8 cellular contexts compared by ENCODE assay signal in genomic region chr16:31105677-31106213, GRCh38. TPM values are rescaled to one million over a fixed set of nuclear protein-coding genes. Genes with fewer than 3 reads are reported as not detected.
DNase-seq lines count a peak whose midpoint lies in the region; ATAC-seq, FAIRE-seq and TF ChIP-seq lines count a peak whose summit lies in the region.
"Had no signal": no experiment of that assay in that cellular context is flagged by ENCODE, and none has a peak within 500 bp of the region (broad histone marks: within the 10 kb centered on the region; RNA-seq: fewer than 3 reads in every experiment).

No MANE protein-coding gene starts in this region.

- FAIRE-seq in HTR-8/SVneo (lab: Jason Lieb, UNC), result no peak

- peaks cover 19% of the 10 kb centered on the region for H3K4me1 Mint-ChIP-seq in activated naive CD4-positive, alpha-beta T cell treated with anti-CD3 and anti-CD28 coated beads, Interleukin-2, amount 50 U/mL, for 24 hours

- H3K27me3 ChIP-seq in heart left ventricle, result no peaks in the 10 kb centered on the region

- no peak for TF ChIP-seq POLR2A in heart left ventricle (IDR thresholded peaks at IDR 0.05)

- intact Hi-C loops in heart left ventricle (cut with DNase I), result loop anchor here in 3 of 10 donors (5.0 kb wide), 1 partner anchor 37 kb away; no protein-coding TSS in a partner anchor

- H3K27ac ChIP-seq in heart left ventricle, result peak overlapping the region in 11 of 12 donors; percentile 53 to 84 (median 73)

- DNase-seq in HTR-8/SVneo (ENCODE audit: insufficient read length, low spot score) (peak; percentile 61), SKM-1 (lab: John Stamatoyannopoulos, UW; ENCODE audit: unreplicated experiment) (peak; percentile 87), heart left ventricle (peak; percentile 88 to 94 (median 92)), retinal pigment epithelial cell (ENCODE audit: low read depth) (no peak), HK-2 (ENCODE audit: unreplicated experiment) (no peak)

- H3K9me3 ChIP-seq in heart left ventricle, result no peaks in the 10 kb centered on the region

- TF ChIP-seq CTCF in GM12874 (IDR thresholded peaks at IDR 0.05; ENCODE audit: insufficient read depth, low read depth, low read length) (peak; percentile 90), heart left ventricle (IDR thresholded peaks at IDR 0.05) (peak; percentile 70 to 91 (median 84)), retinal pigment epithelial cell (conservative IDR thresholded peaks at IDR 0.05; ENCODE audit: low read depth, low read length) (peak; percentile 82)

- H3K4me3 Mint-ChIP-seq in activated naive CD4-positive, alpha-beta T cell treated with anti-CD3 and anti-CD28 coated beads, Interleukin-2, amount 50 U/mL, for 24 hours, result peak overlapping the region; percentile 26

- WGBS in heart left ventricle, 4 donors, result 9 to 13% (median 11%) methylated on average over 33 of the region's 33 CpGs

- H3K27me3 Mint-ChIP-seq in activated naive CD4-positive, alpha-beta T cell treated with anti-CD3 and anti-CD28 coated beads, Interleukin-2, amount 50 U/mL, for 24 hours, result no peaks in the 10 kb centered on the region

- peaks cover 4 to 33% (median 21%) of the 10 kb centered on the region in 12 donors for H3K4me1 ChIP-seq in heart left ventricle

- no peaks in the 10 kb centered on the region for H3K36me3 Mint-ChIP-seq in activated naive CD4-positive, alpha-beta T cell treated with anti-CD3 and anti-CD28 coated beads, Interleukin-2, amount 50 U/mL, for 24 hours

- ATAC-seq in heart left ventricle, result peak; percentile 84 to 94 (median 88)

- H3K36me3 ChIP-seq in heart left ventricle, result peaks cover 0 to 17% (median 13%) of the 10 kb centered on the region in 9 donors

- H3K4me3 ChIP-seq in heart left ventricle (peak overlapping the region in 9 of 12 donors; percentile 3 to 51 (median 35)), retinal pigment epithelial cell (ENCODE audit: low read length) (no peak overlapping the region)

- no peak overlapping the region for H3K27ac Mint-ChIP-seq in activated naive CD4-positive, alpha-beta T cell treated with anti-CD3 and anti-CD28 coated beads, Interleukin-2, amount 50 U/mL, for 24 hours

- no peaks in the 10 kb centered on the region for H3K9me3 Mint-ChIP-seq in activated naive CD4-positive, alpha-beta T cell treated with anti-CD3 and anti-CD28 coated beads, Interleukin-2, amount 50 U/mL, for 24 hours

RNA-seq across cellular contexts. Expression of gene BCKDK, which starts 2.4 kb away (rescaled TPM):
- 100 to 1,000 TPM in 2 of 9 donors, 10 to 100 TPM in 7; 61.9 to 134 (median 70.0) TPM for total RNA-seq in heart left ventricle
- polyA plus RNA-seq in heart left ventricle, result 10 to 100 TPM; 42.6 to 57.4 TPM

RNA-seq across cellular contexts. Expression of gene VKORC1, which starts 11.1 kb away (rescaled TPM):
- 10 to 100 TPM; 25.9 to 63.1 (median 42.0) TPM for total RNA-seq in heart left ventricle
- 100 to 1,000 TPM in 1 of 2 donors, 10 to 100 TPM in 1; 40.2 to 134 TPM for polyA plus RNA-seq in heart left ventricle

RNA-seq across cellular contexts. Expression of gene KAT8, which starts 11.7 kb away (rescaled TPM):
- 10 to 100 TPM; 52.8 to 79.8 (median 64.7) TPM for total RNA-seq in heart left ventricle
- 10 to 100 TPM; 56.7 to 83.2 TPM for polyA plus RNA-seq in heart left ventricle

RNA-seq across cellular contexts. Expression of gene PRSS53, which starts 17.0 kb away (rescaled TPM):
- 1 to 10 TPM in 1 of 9 donors, under 1 TPM in 8; 0.16 to 1.4 (median 0.44) TPM for total RNA-seq in heart left ventricle
- under 1 TPM; 0.80 to 0.84 TPM for polyA plus RNA-seq in heart left ventricle

RNA-seq across cellular contexts. Expression of gene PRSS8, which starts 29.8 kb away (rescaled TPM):
- total RNA-seq in heart left ventricle, result under 1 TPM in 4 of 9 donors, not detected in 5; 0.17 to 0.44 (median 0.39) TPM
- under 1 TPM; 0.17 to 0.23 TPM for polyA plus RNA-seq in heart left ventricle
- total RNA-seq: pulmonary artery endothelial cell had no signal

Comparison
In these comparisons a context has a peak if more than half of its experiments do, and no peak if none do; other contexts are left out.
1. DNase-seq: peak in HTR-8/SVneo (single experiment), SKM-1 (single experiment) and heart left ventricle (5 of 5); none in retinal pigment epithelial cell (single experiment) and HK-2 (single experiment).
2. Peak in every context shown above with its lines, with median percentiles within 50 percentile points of each other: CTCF ChIP-seq.